ENCODE assay signal across 1 cellular context in the genomic region with DNA sequence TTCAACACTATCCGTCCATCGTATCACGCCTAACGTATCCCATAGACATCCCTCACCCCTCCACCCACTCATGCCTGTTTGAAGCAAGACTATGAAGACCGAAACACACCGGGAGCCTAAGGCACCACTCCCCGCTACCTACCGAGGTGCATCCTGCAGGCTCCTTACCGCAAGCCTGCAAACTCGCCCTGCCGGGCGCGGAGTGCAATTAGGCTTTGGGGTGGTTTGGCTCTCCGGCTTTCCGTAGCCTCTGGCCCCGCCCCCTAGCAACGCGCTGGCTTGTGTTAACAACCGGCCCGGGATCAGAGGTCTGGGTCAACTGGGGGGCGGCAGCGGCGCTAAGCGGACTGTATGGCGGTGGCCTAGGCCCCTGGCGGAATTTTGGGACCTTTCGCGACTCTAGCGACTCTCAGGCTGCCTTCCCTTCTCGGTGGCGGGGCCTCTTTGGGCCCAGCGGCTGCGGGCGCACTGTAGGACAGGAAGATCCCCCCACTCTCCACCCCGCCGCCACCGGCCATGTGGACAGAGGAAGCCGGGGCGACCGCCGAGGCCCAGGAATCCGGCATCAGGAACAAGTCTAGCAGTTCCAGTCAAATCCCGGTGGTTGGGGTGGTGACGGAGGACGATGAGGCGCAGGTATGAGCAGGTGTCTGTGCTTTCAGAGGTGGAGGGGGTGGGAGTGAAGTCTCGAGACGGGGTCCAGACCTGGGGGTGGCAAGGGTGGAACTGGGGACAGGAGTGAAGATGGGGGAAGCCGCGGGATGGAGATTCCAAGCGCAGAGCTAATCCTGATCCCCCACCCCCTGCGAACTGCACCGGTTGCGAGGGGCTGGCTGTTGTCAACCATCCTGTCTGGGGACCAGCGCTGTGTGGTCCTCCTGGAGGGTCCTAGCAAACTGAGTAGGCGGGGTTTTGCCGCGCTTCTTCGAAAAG.
TF ChIP-seq lines count a peak whose summit lies in the region.

CFAP69 (plus strand) TSS at position 266 of the 933 bp plus-strand sequence; CDS start at position 517, 251 bp downstream.

TF ChIP-seq in HepG2, 621 proteins besides CTCF, POLR2A, EP300 and RAD21 (continued from another document and continues in another):
- peak; percentile 52 for TF ChIP-seq FOSL2 (CRISPR knock-in tag; IDR thresholded peaks at IDR 0.05)
- TF ChIP-seq ARHGAP35 (CRISPR knock-in tag; IDR thresholded peaks at IDR 0.05; ENCODE audit: borderline replicate concordance): peak; percentile 69; the same call in 1 of the 2 replicates
- no peak for TF ChIP-seq ZNF484 (CRISPR knock-in tag; IDR thresholded peaks at IDR 0.05; ENCODE audit: borderline replicate concordance, low read depth)
- no peak for TF ChIP-seq MTF1 (CRISPR knock-in tag; IDR thresholded peaks at IDR 0.05)
- no peak; the same call in 1 of the 2 replicates for TF ChIP-seq FOXO1 (CRISPR knock-in tag; IDR thresholded peaks at IDR 0.05)
- peak; percentile 50; the same call in 1 of the 2 replicates for TF ChIP-seq ELF1 (CRISPR knock-in tag; IDR thresholded peaks at IDR 0.05)
- peak; percentile 77 for TF ChIP-seq PHF20 (CRISPR knock-in tag; IDR thresholded peaks at IDR 0.05)
- TF ChIP-seq, protein P1, sequence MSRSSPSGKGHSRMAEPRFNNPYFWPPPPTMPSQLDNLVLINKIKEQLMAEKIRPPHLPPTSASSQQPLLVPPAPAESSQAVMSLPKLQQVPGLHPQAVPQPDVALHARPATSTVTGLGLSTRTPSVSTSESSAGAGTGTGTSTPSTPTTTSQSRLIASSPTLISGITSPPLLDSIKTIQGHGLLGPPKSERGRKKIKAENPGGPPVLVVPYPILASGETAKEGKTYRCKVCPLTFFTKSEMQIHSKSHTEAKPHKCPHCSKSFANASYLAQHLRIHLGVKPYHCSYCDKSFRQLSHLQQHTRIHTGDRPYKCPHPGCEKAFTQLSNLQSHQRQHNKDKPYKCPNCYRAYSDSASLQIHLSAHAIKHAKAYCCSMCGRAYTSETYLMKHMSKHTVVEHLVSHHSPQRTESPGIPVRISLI (CRISPR knock-in tag; IDR thresholded peaks at IDR 0.05; ENCODE audit: borderline replicate concordance): no peak
- TF ChIP-seq ZNF788 (CRISPR knock-in tag; IDR thresholded peaks at IDR 0.05; ENCODE audit: borderline replicate concordance): peak; percentile 41; the same call in 1 of the 2 replicates
- peak; percentile 46; the same call in 1 of the 2 replicates for TF ChIP-seq ARID2 (CRISPR knock-in tag; IDR thresholded peaks at IDR 0.05; ENCODE audit: borderline replicate concordance)
- TF ChIP-seq RFX3 (CRISPR knock-in tag; IDR thresholded peaks at IDR 0.05): peak; percentile 97
- TF ChIP-seq KLF12 (CRISPR knock-in tag; IDR thresholded peaks at IDR 0.05; ENCODE audit: borderline replicate concordance): no peak
- TF ChIP-seq ASH2L (IDR thresholded peaks at IDR 0.05; ENCODE audit: insufficient read length, low read depth, low read length): peak; percentile 66
- peak; percentile 22; the same call in 1 of the 2 replicates for TF ChIP-seq HCFC1 (IDR thresholded peaks at IDR 0.05; ENCODE audit: low read depth, low read length)
- TF ChIP-seq ZSCAN31 (CRISPR knock-in tag; IDR thresholded peaks at IDR 0.05; ENCODE audit: low read depth): peak; percentile 94
- TF ChIP-seq GPN1 (CRISPR knock-in tag; IDR thresholded peaks at IDR 0.05; ENCODE audit: borderline replicate concordance): no peak; the same call in 1 of the 2 replicates
- TF ChIP-seq ZNF136 (CRISPR knock-in tag; IDR thresholded peaks at IDR 0.05; ENCODE audit: low read depth): 0 out of 2 replicates have a peak, but pooled peaks have one; percentile 42
- no peak for TF ChIP-seq NFYC (CRISPR knock-in tag; IDR thresholded peaks at IDR 0.05)
- no peak for TF ChIP-seq MLLT10 (CRISPR knock-in tag; IDR thresholded peaks at IDR 0.05)
- peak; percentile 36; the same call in 1 of the 2 replicates for TF ChIP-seq KDM3A (CRISPR knock-in tag; IDR thresholded peaks at IDR 0.05; ENCODE audit: low read depth)
- 0 out of 2 replicates have a peak, but pooled peaks have one; percentile 67 for TF ChIP-seq ZNF670 (CRISPR knock-in tag; IDR thresholded peaks at IDR 0.05; ENCODE audit: borderline replicate concordance)
- peak; percentile 76; the same call in 1 of the 2 replicates for TF ChIP-seq ZNF775 (CRISPR knock-in tag; IDR thresholded peaks at IDR 0.05; ENCODE audit: borderline replicate concordance)
- TF ChIP-seq SNAPC5 (CRISPR knock-in tag; IDR thresholded peaks at IDR 0.05; ENCODE audit: borderline replicate concordance): no peak
- TF ChIP-seq TARDBP (CRISPR knock-in tag; IDR thresholded peaks at IDR 0.05): peak; percentile 87; the same call in 1 of the 2 replicates
- TF ChIP-seq POGZ (CRISPR knock-in tag; IDR thresholded peaks at IDR 0.05): peak; percentile 95
- TF ChIP-seq HMGXB4 (CRISPR knock-in tag; IDR thresholded peaks at IDR 0.05; ENCODE audit: borderline replicate concordance in 1 of 2, low read depth in 1 of 2): peak; percentile 81 to 94; a peak in 3 of 4 replicates
- peak; percentile 58 for TF ChIP-seq PHF5A (CRISPR knock-in tag; IDR thresholded peaks at IDR 0.05; ENCODE audit: low read depth, unreplicated experiment)
- no peak for TF ChIP-seq MATR3 (CRISPR knock-in tag; IDR thresholded peaks at IDR 0.05)
- no peak for TF ChIP-seq TCF12 (IDR thresholded peaks at IDR 0.05)
- 0 out of 2 replicates have a peak, but pooled peaks have one; percentile 28 for TF ChIP-seq TCF12 (CRISPR knock-in tag; IDR thresholded peaks at IDR 0.05)
- no peak for TF ChIP-seq ZNF496 (CRISPR knock-in tag; IDR thresholded peaks at IDR 0.05; ENCODE audit: insufficient replicate concordance)
- TF ChIP-seq CCAR2 (optimal IDR thresholded peaks at IDR 0.05; ENCODE audit: low read depth, low read length): peak; percentile 41
- peak; percentile 35; the same call in 1 of the 2 replicates for TF ChIP-seq ZNF24 (IDR thresholded peaks at IDR 0.05)
- no peak for TF ChIP-seq ZBTB7A (CRISPR knock-in tag; IDR thresholded peaks at IDR 0.05)
- TF ChIP-seq, protein P2, sequence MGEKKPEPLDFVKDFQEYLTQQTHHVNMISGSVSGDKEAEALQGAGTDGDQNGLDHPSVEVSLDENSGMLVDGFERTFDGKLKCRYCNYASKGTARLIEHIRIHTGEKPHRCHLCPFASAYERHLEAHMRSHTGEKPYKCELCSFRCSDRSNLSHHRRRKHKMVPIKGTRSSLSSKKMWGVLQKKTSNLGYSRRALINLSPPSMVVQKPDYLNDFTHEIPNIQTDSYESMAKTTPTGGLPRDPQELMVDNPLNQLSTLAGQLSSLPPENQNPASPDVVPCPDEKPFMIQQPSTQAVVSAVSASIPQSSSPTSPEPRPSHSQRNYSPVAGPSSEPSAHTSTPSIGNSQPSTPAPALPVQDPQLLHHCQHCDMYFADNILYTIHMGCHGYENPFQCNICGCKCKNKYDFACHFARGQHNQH (CRISPR knock-in tag; IDR thresholded peaks at IDR 0.05): peak; percentile 81; the same call in 1 of the 2 replicates
- TF ChIP-seq HIVEP1 (CRISPR knock-in tag; IDR thresholded peaks at IDR 0.05): peak; percentile 84
- 0 out of 2 replicates have a peak, but pooled peaks have one; percentile 22 for TF ChIP-seq ZNF747 (CRISPR knock-in tag; IDR thresholded peaks at IDR 0.05; ENCODE audit: borderline replicate concordance)
- peak; percentile 93 for TF ChIP-seq ZSCAN29 (CRISPR knock-in tag; conservative IDR thresholded peaks at IDR 0.05)
- peak; percentile 79; the same call in 1 of the 2 replicates for TF ChIP-seq CBX5 (CRISPR knock-in tag; IDR thresholded peaks at IDR 0.05; ENCODE audit: borderline replicate concordance)
- TF ChIP-seq ZNF3 (CRISPR knock-in tag; IDR thresholded peaks at IDR 0.05): no peak
- no peak for TF ChIP-seq SETDB1 (CRISPR knock-in tag; IDR thresholded peaks at IDR 0.05; ENCODE audit: borderline replicate concordance)
- peak; percentile 48; the same call in 1 of the 2 replicates for TF ChIP-seq ZNF792 (CRISPR knock-in tag; IDR thresholded peaks at IDR 0.05)
- TF ChIP-seq ELF4 (CRISPR knock-in tag; IDR thresholded peaks at IDR 0.05; ENCODE audit: borderline replicate concordance): no peak
- TF ChIP-seq, protein P3, sequence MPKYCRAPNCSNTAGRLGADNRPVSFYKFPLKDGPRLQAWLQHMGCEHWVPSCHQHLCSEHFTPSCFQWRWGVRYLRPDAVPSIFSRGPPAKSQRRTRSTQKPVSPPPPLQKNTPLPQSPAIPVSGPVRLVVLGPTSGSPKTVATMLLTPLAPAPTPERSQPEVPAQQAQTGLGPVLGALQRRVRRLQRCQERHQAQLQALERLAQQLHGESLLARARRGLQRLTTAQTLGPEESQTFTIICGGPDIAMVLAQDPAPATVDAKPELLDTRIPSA (CRISPR knock-in tag; IDR thresholded peaks at IDR 0.05; ENCODE audit: borderline replicate concordance): 0 out of 2 replicates have a peak, but pooled peaks have one; percentile 46
- no peak; the same call in 1 of the 2 replicates for TF ChIP-seq ZNF333 (CRISPR knock-in tag; IDR thresholded peaks at IDR 0.05; ENCODE audit: borderline replicate concordance)
- TF ChIP-seq RFX1 (IDR thresholded peaks at IDR 0.05): peak; percentile 88
- TF ChIP-seq ZNF549 (CRISPR knock-in tag; IDR thresholded peaks at IDR 0.05): no peak
- no peak for TF ChIP-seq HNRNPUL1 (IDR thresholded peaks at IDR 0.05; ENCODE audit: low read depth, low read length)
- TF ChIP-seq, protein P4, sequence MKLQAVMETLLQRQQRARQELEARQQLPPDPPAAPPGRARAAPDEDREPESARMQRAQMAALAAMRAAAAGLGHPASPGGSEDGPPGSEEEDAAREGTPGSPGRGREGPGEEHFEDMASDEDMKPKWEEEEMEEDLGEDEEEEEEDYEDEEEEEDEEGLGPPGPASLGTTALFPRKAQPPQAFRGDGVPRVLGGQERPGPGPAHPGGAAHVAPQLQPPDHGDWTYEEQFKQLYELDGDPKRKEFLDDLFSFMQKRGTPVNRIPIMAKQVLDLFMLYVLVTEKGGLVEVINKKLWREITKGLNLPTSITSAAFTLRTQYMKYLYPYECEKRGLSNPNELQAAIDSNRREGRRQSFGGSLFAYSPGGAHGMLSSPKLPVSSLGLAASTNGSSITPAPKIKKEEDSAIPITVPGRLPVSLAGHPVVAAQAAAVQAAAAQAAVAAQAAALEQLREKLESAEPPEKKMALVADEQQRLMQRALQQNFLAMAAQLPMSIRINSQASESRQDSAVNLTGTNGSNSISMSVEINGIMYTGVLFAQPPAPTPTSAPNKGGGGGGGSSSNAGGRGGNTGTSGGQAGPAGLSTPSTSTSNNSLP (IDR thresholded peaks at IDR 0.05; ENCODE audit: low read depth, low read length): 0 out of 2 replicates have a peak, but pooled peaks have one; percentile 33
- TF ChIP-seq NR3C1 (CRISPR knock-in tag; IDR thresholded peaks at IDR 0.05): no peak
- TF ChIP-seq NR2C2 (CRISPR knock-in tag; IDR thresholded peaks at IDR 0.05; ENCODE audit: borderline replicate concordance): peak; percentile 87
- TF ChIP-seq RCOR2 (CRISPR knock-in tag; IDR thresholded peaks at IDR 0.05): no peak
